18 cellular contexts compared by ENCODE assay signal in the genomic region with DNA sequence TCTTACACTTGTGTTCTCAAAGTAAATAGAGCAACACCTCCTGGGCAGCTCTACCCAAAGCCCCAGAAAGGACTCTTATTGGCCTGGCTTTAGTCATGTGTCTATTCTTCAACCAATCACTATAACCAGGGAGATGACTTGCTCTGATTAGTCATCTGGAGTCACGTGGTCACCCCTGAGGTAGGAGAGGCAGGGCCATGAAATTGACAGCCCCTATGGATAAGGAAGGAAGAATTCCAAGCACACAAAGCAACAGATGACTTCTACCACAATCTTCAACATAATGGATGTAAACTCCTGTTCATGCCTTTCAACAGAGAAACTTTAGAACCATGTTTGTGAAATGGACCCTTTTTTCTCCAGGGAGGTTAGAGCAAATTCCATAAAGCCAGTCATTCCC. TPM values are rescaled to one million over a fixed set of nuclear protein-coding genes. Genes with fewer than 3 reads are reported as not detected.
DNase-seq lines count a peak whose midpoint lies in the region; ATAC-seq, FAIRE-seq and TF ChIP-seq lines count a peak whose summit lies in the region.
"Had no signal": no experiment of that assay in that cellular context is flagged by ENCODE, and none has a peak within 500 bp of the region (broad histone marks: within the 10 kb centered on the region; RNA-seq: fewer than 3 reads in every experiment).

No MANE protein-coding gene starts in this region.

- H3K27ac Mint-ChIP-seq in T-helper 17 cell, result no peak overlapping the region
- H3K27ac Mint-ChIP-seq: CD8-positive, alpha-beta memory T cell; GM23338 had no signal

- H3K4me1 Mint-ChIP-seq in T-helper 17 cell, result no peaks in the 10 kb centered on the region
- H3K4me1 Mint-ChIP-seq: CD8-positive, alpha-beta memory T cell had no signal

- no peak overlapping the region for H3K4me3 Mint-ChIP-seq in T-helper 17 cell
- H3K4me3 Mint-ChIP-seq: CD8-positive, alpha-beta memory T cell; GM23338 had no signal

- FAIRE-seq in urothelium cell line (lab: Jason Lieb, UNC), result no peak
- FAIRE-seq: G401.6, GM12891 had no signal

- ATAC-seq in T-helper 17 cell, result no peak
- ATAC-seq: GM23338 had no signal

- CTCF ChIA-PET in RWPE1 (lab: Yijun Ruan, JAX), result interaction anchor here (1.0 kb wide), 1 partner anchor 9 kb away, joined by 3 read pairs; no protein-coding TSS in a partner anchor

- peak; percentile 16 for DNase-seq in DMS53 (lab: John Stamatoyannopoulos, UW)
- no peak for DNase-seq in DMS53 treated with DMSO at 0.1 percent for 48 hours (lab: John Stamatoyannopoulos, UW; ENCODE audit: unreplicated experiment)
- peak; percentile 10 for DNase-seq in EL
- DNase-seq in RWPE1 (ENCODE audit: low spot score), result peak; percentile 34
- peak; percentile 29 for DNase-seq in urothelium cell line (ENCODE audit: low spot score)
- no peak for DNase-seq in T-helper 17 cell
- no peak for DNase-seq in NCI-H2196 (lab: John Stamatoyannopoulos, UW; ENCODE audit: unreplicated experiment)
- DNase-seq: AML-193; Caco-2; CD8-positive, alpha-beta memory T cell; DMS79; H7 had no signal

- no peaks in the 10 kb centered on the region for H3K36me3 Mint-ChIP-seq in T-helper 17 cell (ENCODE audit: low read depth)
- H3K36me3 Mint-ChIP-seq: CD8-positive, alpha-beta memory T cell had no signal

- no peak overlapping the region for H3K27ac ChIP-seq in RWPE1
- H3K27ac ChIP-seq: 22Rv1, BLaER1 had no signal

- POLR2A ChIA-PET in RWPE1 (lab: Yijun Ruan, JAX; ENCODE audit: low non-redundant PET), result no interaction called here

- peaks cover 5% of the 10 kb centered on the region for H3K9me3 ChIP-seq in T-helper 17 cell (ENCODE audit: control insufficient read depth, low read length, poor library complexity, severe bottlenecking)

- peaks cover 28% of the 10 kb centered on the region for H3K27me3 Mint-ChIP-seq in T-helper 17 cell

- TF ChIP-seq CTCF in RWPE1 (conservative IDR thresholded peaks at IDR 0.05; ENCODE audit: low read depth), result no peak

RNA-seq across cellular contexts. Expression of a gene that starts 24.6 kb away (rescaled TPM):
- under 1 TPM in 1 of 2 donors, not detected in 1; 0.22 TPM for total RNA-seq in T-helper 17 cell
- total RNA-seq: CD8-positive, alpha-beta memory T cell; HT-29 had no signal

Comparison
In these comparisons a context has a peak if more than half of its experiments do, and no peak if none do; other contexts are left out.
1. DNase-seq: peak in DMS53 (single experiment), EL (single experiment), RWPE1 (single experiment) and urothelium cell line (single experiment); none in DMS53 treated with DMSO at 0.1 percent for 48 hours (single experiment), T-helper 17 cell (0 of 3) and NCI-H2196 (single experiment).